Comparison of ENCODE assay signal across 1 cellular context in the genomic region with DNA sequence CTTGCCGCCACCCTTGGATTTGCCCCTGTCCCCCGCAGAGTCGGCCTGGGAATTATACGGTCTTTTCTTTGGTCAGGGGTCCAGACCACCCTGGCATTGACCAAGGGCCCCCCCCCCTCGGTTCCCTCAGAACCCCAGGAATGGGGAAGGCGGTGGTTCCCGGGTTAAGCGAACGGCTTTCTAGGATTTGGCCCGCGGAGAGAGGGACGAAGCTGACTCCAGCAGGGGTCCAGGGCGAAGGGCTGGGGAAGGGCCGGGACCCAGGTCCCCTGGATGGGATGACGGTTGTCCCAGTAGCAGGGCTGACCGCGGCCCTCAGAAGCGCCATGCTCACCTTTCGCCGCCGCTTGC.
TF ChIP-seq lines count a peak whose summit lies in the region.

No MANE protein-coding gene starts in this region.

TF ChIP-seq in WTC11, 78 proteins besides CTCF, POLR2A, EP300 and RAD21 (continued from another document):
- TF ChIP-seq, protein P1, sequence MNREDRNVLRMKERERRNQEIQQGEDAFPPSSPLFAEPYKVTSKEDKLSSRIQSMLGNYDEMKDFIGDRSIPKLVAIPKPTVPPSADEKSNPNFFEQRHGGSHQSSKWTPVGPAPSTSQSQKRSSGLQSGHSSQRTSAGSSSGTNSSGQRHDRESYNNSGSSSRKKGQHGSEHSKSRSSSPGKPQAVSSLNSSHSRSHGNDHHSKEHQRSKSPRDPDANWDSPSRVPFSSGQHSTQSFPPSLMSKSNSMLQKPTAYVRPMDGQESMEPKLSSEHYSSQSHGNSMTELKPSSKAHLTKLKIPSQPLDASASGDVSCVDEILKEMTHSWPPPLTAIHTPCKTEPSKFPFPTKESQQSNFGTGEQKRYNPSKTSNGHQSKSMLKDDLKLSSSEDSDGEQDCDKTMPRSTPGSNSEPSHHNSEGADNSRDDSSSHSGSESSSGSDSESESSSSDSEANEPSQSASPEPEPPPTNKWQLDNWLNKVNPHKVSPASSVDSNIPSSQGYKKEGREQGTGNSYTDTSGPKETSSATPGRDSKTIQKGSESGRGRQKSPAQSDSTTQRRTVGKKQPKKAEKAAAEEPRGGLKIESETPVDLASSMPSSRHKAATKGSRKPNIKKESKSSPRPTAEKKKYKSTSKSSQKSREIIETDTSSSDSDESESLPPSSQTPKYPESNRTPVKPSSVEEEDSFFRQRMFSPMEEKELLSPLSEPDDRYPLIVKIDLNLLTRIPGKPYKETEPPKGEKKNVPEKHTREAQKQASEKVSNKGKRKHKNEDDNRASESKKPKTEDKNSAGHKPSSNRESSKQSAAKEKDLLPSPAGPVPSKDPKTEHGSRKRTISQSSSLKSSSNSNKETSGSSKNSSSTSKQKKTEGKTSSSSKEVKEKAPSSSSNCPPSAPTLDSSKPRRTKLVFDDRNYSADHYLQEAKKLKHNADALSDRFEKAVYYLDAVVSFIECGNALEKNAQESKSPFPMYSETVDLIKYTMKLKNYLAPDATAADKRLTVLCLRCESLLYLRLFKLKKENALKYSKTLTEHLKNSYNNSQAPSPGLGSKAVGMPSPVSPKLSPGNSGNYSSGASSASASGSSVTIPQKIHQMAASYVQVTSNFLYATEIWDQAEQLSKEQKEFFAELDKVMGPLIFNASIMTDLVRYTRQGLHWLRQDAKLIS (CRISPR knock-in tag; IDR thresholded peaks at IDR 0.05; ENCODE audit: borderline replicate concordance) = no peak
- TF ChIP-seq ZBTB21 (CRISPR knock-in tag; IDR thresholded peaks at IDR 0.05; ENCODE audit: borderline replicate concordance) = no peak
- TF ChIP-seq ZNF219 (CRISPR knock-in tag; IDR thresholded peaks at IDR 0.05; ENCODE audit: borderline replicate concordance) = no peak
- no peak for TF ChIP-seq PRDM15 (CRISPR knock-in tag; IDR thresholded peaks at IDR 0.05)
- no peak for TF ChIP-seq TCF7 (CRISPR knock-in tag; IDR thresholded peaks at IDR 0.05; ENCODE audit: low read depth)
- no peak for TF ChIP-seq ZNF121 (CRISPR knock-in tag; IDR thresholded peaks at IDR 0.05)
- TF ChIP-seq RORB (CRISPR knock-in tag; IDR thresholded peaks at IDR 0.05) = no peak
- TF ChIP-seq ZNF396 (CRISPR knock-in tag; IDR thresholded peaks at IDR 0.05; ENCODE audit: borderline replicate concordance) = no peak
- TF ChIP-seq OVOL2 (CRISPR knock-in tag; IDR thresholded peaks at IDR 0.05; ENCODE audit: borderline replicate concordance) = no peak
- TF ChIP-seq RELA (CRISPR knock-in tag; IDR thresholded peaks at IDR 0.05; ENCODE audit: borderline replicate concordance) = no peak
- TF ChIP-seq FOXP4 (CRISPR knock-in tag; IDR thresholded peaks at IDR 0.05) = no peak
- TF ChIP-seq IRF1 (CRISPR knock-in tag; IDR thresholded peaks at IDR 0.05) = no peak
